In genomic region chr7:30382607-30383006, GRCh38 we compare ENCODE assay signal across 27 cellular contexts.
"Had no signal": no experiment of that assay in that cellular context is flagged by ENCODE, and none has a peak within 500 bp of the region (broad histone marks: within the 10 kb centered on the region; RNA-seq: fewer than 3 reads in every experiment).

No MANE protein-coding gene starts in this region.

- H3K27me3 ChIP-seq: adrenal gland, body of pancreas had no signal

- H3K9me3 ChIP-seq: adrenal gland, body of pancreas had no signal

- H3K9me3 Mint-ChIP-seq: activated T-cell treated with anti-CD3 and anti-CD28 coated beads, Interleukin-2, amount 50 U/mL, for 24 hours had no signal

- H3K4me3 ChIP-seq: adrenal gland, body of pancreas had no signal

- DNase-seq: activated CD4-positive, alpha-beta memory T cell treated with anti-CD3 and anti-CD28 coated beads for 36 hours; activated CD4-positive, alpha-beta T cell treated with anti-CD3 and anti-CD28 coated beads for 36 hours; activated CD4-positive, alpha-beta T cell treated with anti-CD3 and anti-CD28 coated beads, Interleukin-2, amount 10 ng/mL, durations not matched to agents 24 days and 14 days; activated CD4-positive, CD25-positive, alpha-beta regulatory T cell; activated CD4-positive, CD25-positive, alpha-beta regulatory T cell treated with anti-CD3 and anti-CD28 coated beads, Interleukin-2, amount 50 U/mL, for 72 hours; activated CD8-positive, alpha-beta memory T cell treated with anti-CD3 and anti-CD28 coated beads, Interleukin-2, amount 50 U/mL, for 48 hours; activated gamma-delta T cell treated with Interleukin-2 at 50 U/mL for 16 hours; activated naive CD4-positive, alpha-beta T cell treated with anti-CD3 and anti-CD28 coated beads, Interleukin-2, amount 50 U/mL, for 16 hours; activated naive CD4-positive, alpha-beta T cell treated with Interleukin-2 at 50 U/mL for 16 hours; activated naive CD8-positive, alpha-beta T cell treated with anti-CD3 and anti-CD28 coated beads for 36 hours; activated naive CD8-positive, alpha-beta T cell treated with anti-CD3 and anti-CD28 coated beads, Interleukin-2, amount 50 U/mL, for 24 hours; activated T-cell treated with anti-CD3 and anti-CD28 coated beads for 4 hours; activated T-cell treated with anti-CD3 and anti-CD28 coated beads, Interleukin-2, amount 50 U/mL, for 24 hours; activated T-cell treated with anti-CD3 and anti-CD28 coated beads, Interleukin-2, amount 50 U/mL, for 72 hours; adrenal gland; amygdala; aorta; body of pancreas; caudate nucleus; cortex of kidney; dermis blood vessel endothelial cell; effector CD8-positive, alpha-beta T cell; foreskin fibroblast; glutamatergic neuron; T-helper 2 cell had no signal

- H3K36me3 ChIP-seq: adrenal gland had no signal

- H3K27ac Mint-ChIP-seq: activated CD4-positive, alpha-beta memory T cell treated with anti-CD3 and anti-CD28 coated beads for 36 hours; activated CD4-positive, alpha-beta T cell treated with anti-CD3 and anti-CD28 coated beads for 36 hours; activated CD4-positive, alpha-beta T cell treated with anti-CD3 and anti-CD28 coated beads, Interleukin-2, amount 10 ng/mL, durations not matched to agents 24 days and 14 days; activated naive CD8-positive, alpha-beta T cell treated with anti-CD3 and anti-CD28 coated beads for 36 hours; activated naive CD8-positive, alpha-beta T cell treated with anti-CD3 and anti-CD28 coated beads, Interleukin-2, amount 50 U/mL, for 24 hours; activated T-cell treated with anti-CD3 and anti-CD28 coated beads, Interleukin-2, amount 50 U/mL, for 24 hours; activated T-cell treated with anti-CD3 and anti-CD28 coated beads, Interleukin-2, amount 50 U/mL, for 72 hours had no signal

- H3K36me3 Mint-ChIP-seq: activated CD4-positive, alpha-beta memory T cell treated with anti-CD3 and anti-CD28 coated beads for 36 hours had no signal

- H3K27ac ChIP-seq: adrenal gland, body of pancreas, epithelial cell of prostate had no signal

- ATAC-seq: activated CD4-positive, alpha-beta T cell treated with anti-CD3 and anti-CD28 coated beads for 36 hours; activated naive CD8-positive, alpha-beta T cell treated with anti-CD3 and anti-CD28 coated beads, Interleukin-2, amount 50 U/mL, for 24 hours; activated T-cell treated with anti-CD3 and anti-CD28 coated beads, Interleukin-2, amount 50 U/mL, for 72 hours; body of pancreas; esophagus mucosa had no signal

- H3K4me1 ChIP-seq: adrenal gland, body of pancreas had no signal
